Comparison of ENCODE assay signal across 8 cellular contexts in the genomic region with DNA sequence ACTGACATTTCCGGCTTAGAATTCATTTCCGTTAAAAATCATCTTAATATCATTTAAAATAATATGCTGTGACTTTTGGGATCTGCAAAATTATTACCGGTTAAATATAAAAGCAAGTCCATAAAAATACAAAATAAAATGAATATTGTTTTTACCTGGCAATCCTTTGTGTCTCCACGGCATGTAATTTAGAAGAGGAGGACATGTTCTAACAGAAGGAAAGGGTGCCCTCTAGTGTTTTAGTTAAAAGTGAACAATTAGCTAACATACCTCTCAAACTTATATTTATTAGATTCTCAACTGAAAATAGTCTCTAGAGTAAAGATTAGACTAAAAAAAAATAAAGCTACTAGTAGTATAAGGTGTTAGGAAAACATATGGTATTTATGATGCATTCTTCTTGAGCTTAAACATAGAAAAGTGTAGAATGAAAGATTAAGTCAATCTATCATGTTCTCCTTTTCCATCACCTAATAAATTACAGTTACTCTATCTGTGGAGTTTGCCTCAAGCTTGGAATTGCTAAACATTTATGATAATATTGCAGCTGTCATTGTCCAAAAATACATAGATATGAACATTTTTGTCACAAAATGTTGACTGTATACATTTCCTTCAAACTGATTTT.
DNase-seq lines count a peak whose midpoint lies in the region; ATAC-seq and TF ChIP-seq lines count a peak whose summit lies in the region.

No MANE protein-coding gene starts in this region.

- dilution Hi-C loops in mammary epithelial cell (cut with HindIII; ENCODE audit: low sequenced_read_pairs), result no loop called here

- no peaks in the 10 kb centered on the region for H3K79me2 ChIP-seq in mammary epithelial cell (ENCODE audit: insufficient read depth, low read length)

- no peak overlapping the region for H2AFZ ChIP-seq in mammary epithelial cell (ENCODE audit: low read depth, low read length)

- H3K9me3 Mint-ChIP-seq in stimulated activated naive CD8-positive, alpha-beta T cell treated with anti-CD3 and anti-CD28 coated beads, Interleukin-15, amount 100 ng/mL, for 72 hours, result peaks cover 0 to 11% of the 10 kb centered on the region in 2 donors
- H3K9me3 Mint-ChIP-seq in activated T-cell treated with anti-CD3 and anti-CD28 coated beads, Interleukin-2, amount 50 U/mL, for 24 hours, result peaks cover 10% of the 10 kb centered on the region

- in situ Hi-C loops in mammary epithelial cell (cut with MboI; ENCODE audit: low sequenced_read_pairs in 2 of 2), result no loop called here

- H3K4me2 ChIP-seq in mammary epithelial cell (ENCODE audit: insufficient read depth, low read depth, low read length), result no peak overlapping the region

- H3K4me3 ChIP-seq in GM12875 (ENCODE audit: low read depth, low read length), result no peak overlapping the region
- no peak overlapping the region for H3K4me3 ChIP-seq in mammary epithelial cell (replicated peaks in 1 of 3; ENCODE audit: insufficient read depth in 1 of 3, low read depth in 2 of 3, low read length in 3 of 3)

- H3K36me3 Mint-ChIP-seq in activated T-cell treated with anti-CD3 and anti-CD28 coated beads, Interleukin-2, amount 50 U/mL, for 24 hours (ENCODE audit: low read depth), result no peaks in the 10 kb centered on the region

- H3K27ac Mint-ChIP-seq in stimulated activated naive CD8-positive, alpha-beta T cell treated with anti-CD3 and anti-CD28 coated beads, Interleukin-15, amount 100 ng/mL, for 72 hours, result no peak overlapping the region
- H3K27ac Mint-ChIP-seq in activated T-cell treated with anti-CD3 and anti-CD28 coated beads, Interleukin-2, amount 50 U/mL, for 24 hours, result no peak overlapping the region

- no peaks in the 10 kb centered on the region for H3K36me3 ChIP-seq in mammary epithelial cell (ENCODE audit: insufficient read depth, low read length)

- ATAC-seq in HG03066 (IDR thresholded peaks at IDR 0.05; ENCODE audit: low read depth, unreplicated experiment) (peak; percentile 80), left lobe of liver (peak; percentile 76)
- no peak for ATAC-seq in stimulated activated naive CD8-positive, alpha-beta T cell treated with anti-CD3 and anti-CD28 coated beads, Interleukin-15, amount 100 ng/mL, for 72 hours

- peaks cover 7% of the 10 kb centered on the region for H3K4me1 ChIP-seq in mammary epithelial cell (ENCODE audit: insufficient read depth, low read length)

- H3K27me3 Mint-ChIP-seq in stimulated activated naive CD8-positive, alpha-beta T cell treated with anti-CD3 and anti-CD28 coated beads, Interleukin-15, amount 100 ng/mL, for 72 hours, result no peaks in the 10 kb centered on the region
- no peaks in the 10 kb centered on the region for H3K27me3 Mint-ChIP-seq in activated T-cell treated with anti-CD3 and anti-CD28 coated beads, Interleukin-2, amount 50 U/mL, for 24 hours

- BruUV-seq in mammary epithelial cell (replicated peaks; lab: Mats Ljungman, UMichigan), result no TSS peak

- no peak overlapping the region for H3K9ac ChIP-seq in mammary epithelial cell (ENCODE audit: insufficient read depth, low read length)

- H3K9me3 ChIP-seq in mammary epithelial cell (replicated peaks; ENCODE audit: insufficient read depth, low read length), result no peaks in the 10 kb centered on the region

- no peaks in the 10 kb centered on the region for H4K20me1 ChIP-seq in mammary epithelial cell (ENCODE audit: insufficient read depth, low read length)

- DNase-seq in NCI-H226 (peak; percentile 15), mammary epithelial cell (peak; percentile 12), left lobe of liver (ENCODE audit: low spot score) (no peak)
- DNase-seq in activated naive CD4-positive, alpha-beta T cell treated with Interleukin-2 at 50 U/mL for 16 hours, result no peak
- DNase-seq in stimulated activated naive CD8-positive, alpha-beta T cell treated with anti-CD3 and anti-CD28 coated beads, Interleukin-15, amount 100 ng/mL, for 72 hours, result no peak
- no peak for DNase-seq in activated T-cell treated with anti-CD3 and anti-CD28 coated beads, Interleukin-2, amount 50 U/mL, for 24 hours

- H3K4me3 Mint-ChIP-seq in stimulated activated naive CD8-positive, alpha-beta T cell treated with anti-CD3 and anti-CD28 coated beads, Interleukin-15, amount 100 ng/mL, for 72 hours, result no peak overlapping the region
- no peak overlapping the region for H3K4me3 Mint-ChIP-seq in activated T-cell treated with anti-CD3 and anti-CD28 coated beads, Interleukin-2, amount 50 U/mL, for 24 hours

- CTCF ChIA-PET in mammary epithelial cell (lab: Charles Lee; ENCODE audit: low non-redundant PET), result interaction anchor here (0.5 to 0.9 kb wide), 4 partner anchors 39 to 1158 kb away, joined by 3 to 14 read pairs (median 3); no protein-coding TSS in a partner anchor

- no peaks in the 10 kb centered on the region for H3K4me1 Mint-ChIP-seq in stimulated activated naive CD8-positive, alpha-beta T cell treated with anti-CD3 and anti-CD28 coated beads, Interleukin-15, amount 100 ng/mL, for 72 hours
- H3K4me1 Mint-ChIP-seq in activated T-cell treated with anti-CD3 and anti-CD28 coated beads, Interleukin-2, amount 50 U/mL, for 24 hours (ENCODE audit: low read depth), result no peaks in the 10 kb centered on the region

- 36% methylated on average over 4 of the region's 4 CpGs for WGBS in mammary epithelial cell (ENCODE audit: low coverage, missing lambda C conversion rate)

- H3K27ac ChIP-seq in mammary epithelial cell (ENCODE audit: insufficient read depth, low read depth, low read length), result no peak overlapping the region

- no peaks in the 10 kb centered on the region for H3K27me3 ChIP-seq in mammary epithelial cell (ENCODE audit: insufficient read depth, low read length)

- intact Hi-C loops in mammary epithelial cell (cut with micrococcal nuclease), result loop anchor here (1.0 to 10.0 kb wide), 4 partner anchors 38 to 1473 kb away; no protein-coding TSS in a partner anchor

- TF ChIP-seq CTCF in GM12875 (IDR thresholded peaks at IDR 0.05; ENCODE audit: borderline replicate concordance, insufficient read depth, low read depth, low read length) (peak; percentile 26; the same call in 1 of the 2 replicates), mammary epithelial cell (conservative IDR thresholded peaks at IDR 0.05 in 1 of 2, IDR thresholded peaks at IDR 0.05 in 1 of 2; ENCODE audit: extremely low read depth in 1 of 2, insufficient read depth in 1 of 2, low read depth in 1 of 2, low read length in 2 of 2) (peak; percentile 41 to 59)

Comparison
In these comparisons a context has a peak if more than half of its experiments do, and no peak if none do; other contexts are left out.
1. DNase-seq: peak in NCI-H226 (single experiment) and mammary epithelial cell (single experiment); none in left lobe of liver (single experiment), activated naive CD4-positive, alpha-beta T cell treated with Interleukin-2 at 50 U/mL for 16 hours (single experiment), stimulated activated naive CD8-positive, alpha-beta T cell treated with anti-CD3 and anti-CD28 coated beads, Interleukin-15, amount 100 ng/mL, for 72 hours (0 of 2) and activated T-cell treated with anti-CD3 and anti-CD28 coated beads, Interleukin-2, amount 50 U/mL, for 24 hours (single experiment).